8 cellular contexts compared by ENCODE assay signal in genomic region chr18:11981383-11981632, GRCh38. TPM values are rescaled to one million over a fixed set of nuclear protein-coding genes. Genes with fewer than 3 reads are reported as not detected.
DNase-seq lines count a peak whose midpoint lies in the region; ATAC-seq lines count a peak whose summit lies in the region.

Gene IMPA2, plus strand, starts transcription at chr18:11981507. Its CDS starts 163 bp downstream, at chr18:11981670.

- H3K4me3 Mint-ChIP-seq in activated CD4-positive, alpha-beta T cell treated with anti-CD3 and anti-CD28 coated beads, Interleukin-2, amount 10 ng/mL, durations not matched to agents 7 days and 5 days = peak within 1 kb of the TSS; percentile 86
- H3K4me3 Mint-ChIP-seq in IgD-negative memory B cell = peak within 1 kb of the TSS; percentile 87 to 97 (median 92)

- peak within 1 kb of the TSS; percentile 73 to 88 for H3K4me3 ChIP-seq in mucosa of rectum (ENCODE audit: low read length in 2 of 2)

- peak within 1 kb of the TSS; percentile 83 for H3K27ac ChIP-seq in cingulate gyrus (ENCODE audit: low read depth, low read length)
- peak within 1 kb of the TSS; percentile 98 for H3K27ac ChIP-seq in mucosa of rectum (ENCODE audit: low read depth in 2 of 2, low read length in 2 of 2)

- DNase-seq in activated CD4-positive, alpha-beta T cell treated with anti-CD3 and anti-CD28 coated beads, Interleukin-2, amount 10 ng/mL, durations not matched to agents 7 days and 5 days = no peak
- DNase-seq in activated CD4-positive, alpha-beta T cell treated with anti-CD3 and anti-CD28 coated beads, Interleukin-2, amount 50 U/mL, for 4 hours = no peak
- DNase-seq in putamen (ENCODE audit: low spot score) = no peak
- DNase-seq in NCI-H2029 (lab: John Stamatoyannopoulos, UW) = no peak

- peaks cover 6% of the 10 kb centered on the region for H3K27me3 Mint-ChIP-seq in activated CD4-positive, alpha-beta T cell treated with anti-CD3 and anti-CD28 coated beads, Interleukin-2, amount 10 ng/mL, durations not matched to agents 7 days and 5 days
- H3K27me3 Mint-ChIP-seq in IgD-negative memory B cell = no peaks in the 10 kb centered on the region

- CTCF ChIA-PET in activated CD4-positive, alpha-beta T cell treated with anti-CD3 and anti-CD28 coated beads, Interleukin-2, amount 10 ng/mL, durations not matched to agents 7 days and 5 days (lab: Charles Lee) = interaction anchor here (0.9 to 1.6 kb wide), 8 partner anchors 10 to 241 kb away, joined by 3 to 13 read pairs (median 3); no protein-coding TSS in a partner anchor

- ATAC-seq in HG03442 (IDR thresholded peaks at IDR 0.05; ENCODE audit: unreplicated experiment) = no peak

- H3K4me1 ChIP-seq in mucosa of rectum (ENCODE audit: control insufficient read depth in 2 of 2, insufficient read depth in 2 of 2, low read length in 2 of 2) = peaks cover 3 to 25% of the 10 kb centered on the region in 2 donors

- peak within 1 kb of the TSS; percentile 89 to 96 for H3K9ac ChIP-seq in mucosa of rectum (ENCODE audit: low read depth in 1 of 2, low read length in 2 of 2)

- H3K27ac Mint-ChIP-seq in activated CD4-positive, alpha-beta T cell treated with anti-CD3 and anti-CD28 coated beads, Interleukin-2, amount 10 ng/mL, durations not matched to agents 7 days and 5 days = peak within 1 kb of the TSS; percentile 80
- peak within 1 kb of the TSS; percentile 21 to 91 (median 87) for H3K27ac Mint-ChIP-seq in IgD-negative memory B cell

- POLR2A ChIA-PET in activated CD4-positive, alpha-beta T cell treated with anti-CD3 and anti-CD28 coated beads, Interleukin-2, amount 10 ng/mL, durations not matched to agents 7 days and 5 days (lab: Charles Lee) = interaction anchor here (1.2 kb wide), 1 partner anchor 14 kb away, joined by 4 read pairs; no protein-coding TSS in a partner anchor

- H3K9me3 Mint-ChIP-seq in activated CD4-positive, alpha-beta T cell treated with anti-CD3 and anti-CD28 coated beads, Interleukin-2, amount 10 ng/mL, durations not matched to agents 7 days and 5 days = no peaks in the 10 kb centered on the region
- no peaks in the 10 kb centered on the region for H3K9me3 Mint-ChIP-seq in IgD-negative memory B cell

- peaks cover 20% of the 10 kb centered on the region for H3K4me1 Mint-ChIP-seq in activated CD4-positive, alpha-beta T cell treated with anti-CD3 and anti-CD28 coated beads, Interleukin-2, amount 10 ng/mL, durations not matched to agents 7 days and 5 days
- peaks cover 10 to 12% (median 11%) of the 10 kb centered on the region in 3 donors for H3K4me1 Mint-ChIP-seq in IgD-negative memory B cell

- no peaks in the 10 kb centered on the region for H3K36me3 Mint-ChIP-seq in activated CD4-positive, alpha-beta T cell treated with anti-CD3 and anti-CD28 coated beads, Interleukin-2, amount 10 ng/mL, durations not matched to agents 7 days and 5 days (ENCODE audit: low read depth)
- H3K36me3 Mint-ChIP-seq in IgD-negative memory B cell = no peaks in the 10 kb centered on the region

- no peaks in the 10 kb centered on the region for H3K9me3 ChIP-seq in mucosa of rectum (ENCODE audit: control insufficient read depth in 2 of 2, low read length in 2 of 2)

- no peaks in the 10 kb centered on the region for H3K27me3 ChIP-seq in mucosa of rectum (ENCODE audit: control insufficient read depth in 2 of 2, insufficient read depth in 2 of 2, low read length in 2 of 2)

- no peaks in the 10 kb centered on the region for H3K36me3 ChIP-seq in mucosa of rectum (ENCODE audit: control insufficient read depth in 2 of 2, insufficient read depth in 2 of 2, low read length in 2 of 2)

RNA-seq across cellular contexts. Expression of gene IMPA2, which starts in this region (rescaled TPM):
- total RNA-seq in activated CD4-positive, alpha-beta T cell treated with anti-CD3 and anti-CD28 coated beads, Interleukin-2, amount 10 ng/mL, durations not matched to agents 7 days and 5 days = 10 to 100 TPM; 18.6 to 20.4 TPM
- polyA plus RNA-seq in IgD-negative memory B cell = 11.9 TPM
